ENCODE assay signal across 8 cellular contexts in genomic region chr12:11553871-11554533, GRCh38.
DNase-seq lines count a peak whose midpoint lies in the region; TF ChIP-seq lines count a peak whose summit lies in the region.

No MANE protein-coding gene starts in this region.

- H3K79me2 ChIP-seq in H9 (ENCODE audit: insufficient read depth, low read length), result no peaks in the 10 kb centered on the region

- no peaks in the 10 kb centered on the region for H3K9me3 ChIP-seq in H9 (ENCODE audit: control insufficient read depth, low read depth, low read length)

- no peak overlapping the region for H3K18ac ChIP-seq in H9 (ENCODE audit: insufficient read length, low read depth, low read length)

- DNase-seq in activated CD4-positive, CD25-positive, alpha-beta regulatory T cell treated with anti-CD3 and anti-CD28 coated beads, Interleukin-2, amount 50 U/mL, for 16 hours (ENCODE audit: low read depth, low spot score), result peak; percentile 22
- DNase-seq in activated CD4-positive, CD25-positive, alpha-beta regulatory T cell (lab: John Stamatoyannopoulos, UW), result no peak
- DNase-seq in H9, result peak; percentile 71
- peak; percentile 62 for DNase-seq in NCI-H1092 treated with DMSO at 0.1 percent for 48 hours (lab: John Stamatoyannopoulos, UW)
- peak; percentile 75 for DNase-seq in SK-N-DZ (ENCODE audit: low spot score)
- DNase-seq in brain pericyte (ENCODE audit: low read depth, low spot score), result peak; percentile 8
- DNase-seq in iris pigment epithelial cell (ENCODE audit: low read depth), result peak; percentile 56
- DNase-seq in stimulated activated CD4-positive, alpha-beta T cell treated with anti-CD3 and anti-CD28 coated beads, Interleukin-4, amount 100 ng/mL, for 48 hours (ENCODE audit: low read depth in 2 of 2), result peak; percentile 34 to 41

- H4K8ac ChIP-seq in H9 (replicated peaks; ENCODE audit: insufficient read length, low read depth, low read length), result no peak overlapping the region

- no peak overlapping the region for H2BK12ac ChIP-seq in H9 (ENCODE audit: insufficient read length, low read depth, low read length)

- H3K4ac ChIP-seq in H9 (ENCODE audit: low read depth, low read length), result no peak overlapping the region

- no peak overlapping the region for H3K4me2 ChIP-seq in H9 (ENCODE audit: insufficient read depth, insufficient read length, low read length)

- no peaks in the 10 kb centered on the region for H3K9me3 Mint-ChIP-seq in H9

- H3K36me3 Mint-ChIP-seq in H9 (ENCODE audit: insufficient read depth in 1 of 3, low read depth in 3 of 3), result no peaks in the 10 kb centered on the region

- peaks cover 6% of the 10 kb centered on the region; the same call in 1 of the 2 replicates for H3K4me1 ChIP-seq in H9 (ENCODE audit: insufficient read depth, low read length)

- no peaks in the 10 kb centered on the region for H3K79me1 ChIP-seq in H9 (ENCODE audit: insufficient read depth, low read depth, low read length, poor library complexity, severe bottlenecking)

- H3K27me3 Mint-ChIP-seq in H9 (ENCODE audit: low read depth), result no peaks in the 10 kb centered on the region

- no peak overlapping the region for H3K56ac ChIP-seq in H9 (ENCODE audit: insufficient read length, low read depth, low read length)

- H3K23me2 ChIP-seq in H9 (ENCODE audit: insufficient read length, low read depth, low read length, poor library complexity, severe bottlenecking), result no peaks in the 10 kb centered on the region

- H3K23ac ChIP-seq in H9 (ENCODE audit: insufficient read length, low read depth, low read length), result no peak overlapping the region

- no peak overlapping the region for H3K27ac ChIP-seq in H9 (ENCODE audit: insufficient read length, low read depth, low read length)

- WGBS in H9 (ENCODE audit: extremely low coverage, insufficient read length, low lambda C conversion rate), result no CpG with 5 or more reads among the region's 9 CpGs

- no peaks in the 10 kb centered on the region for H4K20me1 ChIP-seq in H9 (ENCODE audit: control insufficient read depth, insufficient read depth, insufficient read length)

- TF ChIP-seq CTCF in H9 (conservative IDR thresholded peaks at IDR 0.05), result peak; percentile 74

- no peak overlapping the region for H2BK5ac ChIP-seq in H9 (ENCODE audit: insufficient read length, low read length)

- no peak overlapping the region for H4K91ac ChIP-seq in H9 (ENCODE audit: insufficient read length, low read depth, low read length)

- H2BK15ac ChIP-seq in H9 (ENCODE audit: low read depth, low read length), result no peak overlapping the region

- no peak overlapping the region for H3K4me3 Mint-ChIP-seq in H9

- H3T11ph ChIP-seq in H9 (ENCODE audit: low read length), result no peak overlapping the region

- no peaks in the 10 kb centered on the region for H3K27me3 ChIP-seq in H9 (ENCODE audit: insufficient read depth, low read length)

- no peak overlapping the region for H2BK20ac ChIP-seq in H9 (ENCODE audit: low read depth, low read length, poor library complexity, severe bottlenecking)

- H2BK120ac ChIP-seq in H9 (ENCODE audit: low read depth, low read length, poor library complexity, severe bottlenecking), result no peak overlapping the region

- no peak overlapping the region for H3K14ac ChIP-seq in H9 (ENCODE audit: insufficient read depth, low read length)

- H3K4me1 Mint-ChIP-seq in H9, result peaks cover 7 to 14% of the 10 kb centered on the region in 2 experiments

- H2AK5ac ChIP-seq in H9 (ENCODE audit: insufficient read length, low read length), result no peak overlapping the region

- H2AFZ ChIP-seq in H9 (ENCODE audit: low read length), result no peak overlapping the region

- H4K5ac ChIP-seq in H9 (ENCODE audit: insufficient read length, low read depth, low read length), result no peak overlapping the region

- no peak overlapping the region for H3K9ac ChIP-seq in H9 (ENCODE audit: extremely low read depth, insufficient read length, low read length)

- no peak overlapping the region for H3K27ac Mint-ChIP-seq in H9

Comparison
In these comparisons a context has a peak if more than half of its experiments do, and no peak if none do; other contexts are left out.
1. DNase-seq: peak in activated CD4-positive, CD25-positive, alpha-beta regulatory T cell treated with anti-CD3 and anti-CD28 coated beads, Interleukin-2, amount 50 U/mL, for 16 hours (single experiment), H9 (single experiment), NCI-H1092 treated with DMSO at 0.1 percent for 48 hours (single experiment), SK-N-DZ (single experiment), brain pericyte (single experiment), iris pigment epithelial cell (single experiment) and stimulated activated CD4-positive, alpha-beta T cell treated with anti-CD3 and anti-CD28 coated beads, Interleukin-4, amount 100 ng/mL, for 48 hours (2 of 2); none in activated CD4-positive, CD25-positive, alpha-beta regulatory T cell (0 of 4).